In genomic region chr1:192140382-192140781, GRCh38 we compare ENCODE assay signal across 27 cellular contexts. TPM values are rescaled to one million over a fixed set of nuclear protein-coding genes. Genes with fewer than 3 reads are reported as not detected.
"Had no signal": no experiment of that assay in that cellular context is flagged by ENCODE, and none has a peak within 500 bp of the region (broad histone marks: within the 10 kb centered on the region; RNA-seq: fewer than 3 reads in every experiment).

No MANE protein-coding gene starts in this region.

- H3K4me3 ChIP-seq: dorsolateral prefrontal cortex, heart right ventricle, mucosa of descending colon, neural progenitor cell, ovary, right atrium auricular region, sigmoid colon, skin epidermis, suprapubic skin, thyroid gland had no signal

- FAIRE-seq: endometrium, frontal cortex, islet of Langerhans, urothelium cell line had no signal

- DNase-seq: cortex of kidney; dorsolateral prefrontal cortex; effector CD8-positive, alpha-beta T cell; heart right ventricle; hypothalamus; kidney glomerular epithelial cell; mammary epithelial cell; mucosa of descending colon; natural killer cell; nucleus accumbens; ovary; sigmoid colon; stimulated activated CD4-positive, alpha-beta T cell treated with anti-CD3 and anti-CD28 coated beads, Interleukin-2, amount 100 ng/mL, for 48 hours; stimulated activated naive CD4-positive, alpha-beta T cell treated with Interleukin-2 at 50 U/mL for 16 hours; thyroid gland had no signal

- H3K4me1 ChIP-seq: heart right ventricle, neural progenitor cell, right atrium auricular region, sigmoid colon, suprapubic skin, thyroid gland had no signal

- H3K27ac ChIP-seq: dorsolateral prefrontal cortex, heart right ventricle, neural progenitor cell, ovary, right atrium auricular region, sigmoid colon, skin epidermis, suprapubic skin, thyroid gland had no signal

- H3K27me3 ChIP-seq: dorsolateral prefrontal cortex, heart right ventricle, neural progenitor cell, ovary, right atrium auricular region, sigmoid colon, suprapubic skin, thyroid gland had no signal

- H3K36me3 ChIP-seq: heart right ventricle, neural progenitor cell, ovary, right atrium auricular region, sigmoid colon, suprapubic skin, thyroid gland had no signal

- ATAC-seq: esophagus mucosa, heart right ventricle, left lobe of liver, mucosa of descending colon, natural killer cell had no signal

- H3K9me3 ChIP-seq: mucosa of descending colon, ovary, right atrium auricular region, sigmoid colon, suprapubic skin, thyroid gland had no signal

RNA-seq across cellular contexts. Expression of gene RGS18, which starts 17.9 kb away (rescaled TPM):
- total RNA-seq: glomerular endothelial cell had no signal
- polyA plus RNA-seq: fibroblast of lung had no signal
